ENCODE assay signal across 1 cellular context in genomic region chr15:70758790-70759462, GRCh38.
TF ChIP-seq lines count a peak whose summit lies in the region.

No MANE protein-coding gene starts in this region.

TF ChIP-seq in GM23338, 12 proteins besides CTCF, POLR2A, EP300 and RAD21 (continued from another document):
- TF ChIP-seq ZNF462 (CRISPR knock-in tag; IDR thresholded peaks at IDR 0.05) (no peak), STAT1 (IDR thresholded peaks at IDR 0.05; ENCODE audit: unreplicated experiment) (no peak), EZH2phosphoT487 (IDR thresholded peaks at IDR 0.05; ENCODE audit: unreplicated experiment) (no peak), ETS1 (IDR thresholded peaks at IDR 0.05) (no peak)
